In genomic region chr1:226692067-226692792, GRCh38 we compare ENCODE assay signal across 16 cellular contexts. TPM values are rescaled to one million over a fixed set of nuclear protein-coding genes. Genes with fewer than 3 reads are reported as not detected.
DNase-seq lines count a peak whose midpoint lies in the region; ATAC-seq and TF ChIP-seq lines count a peak whose summit lies in the region.
"Had no signal": no experiment of that assay in that cellular context is flagged by ENCODE, and none has a peak within 500 bp of the region (broad histone marks: within the 10 kb centered on the region; RNA-seq: fewer than 3 reads in every experiment).

No MANE protein-coding gene starts in this region.

- peaks cover 96% of the 10 kb centered on the region for H3K79me2 ChIP-seq in DOHH2 (ENCODE audit: control insufficient read depth, low read length)
- H3K79me2 ChIP-seq in trophoblast cell (ENCODE audit: control insufficient read depth, insufficient read depth, low read length, poor library complexity), result no peaks in the 10 kb centered on the region

- H2AK5ac ChIP-seq in trophoblast cell (ENCODE audit: low read length), result no peak overlapping the region

- H3K18ac ChIP-seq in trophoblast cell (ENCODE audit: low read length), result no peak overlapping the region

- no peak for DNase-seq in trophoblast cell
- DNase-seq: activated CD4-positive, CD25-positive, alpha-beta regulatory T cell treated with anti-CD3 and anti-CD28 coated beads, Interleukin-2, amount 50 U/mL, for 72 hours; effector CD8-positive, alpha-beta T cell; IMR-90; NCI-H1436; NCI-H748 treated with DMSO at 0.1 percent for 48 hours; pancreas; testis had no signal

- no peak overlapping the region for H2BK12ac ChIP-seq in trophoblast cell (ENCODE audit: low read length)

- peak overlapping the region; percentile 68 for H3K4me3 ChIP-seq in DOHH2 (ENCODE audit: low read length)
- no peak overlapping the region for H3K4me3 ChIP-seq in esophagus (ENCODE audit: low read depth in 1 of 2, low read length in 2 of 2)
- H3K4me3 ChIP-seq in skin epidermis, result no peak overlapping the region
- no peak overlapping the region for H3K4me3 ChIP-seq in trophoblast cell (ENCODE audit: low read depth, low read length)
- H3K4me3 ChIP-seq: pancreas, SJSA1, testis had no signal

- H4K20me1 ChIP-seq in DOHH2 (ENCODE audit: control insufficient read depth, insufficient read depth, low read depth, low read length), result no peaks in the 10 kb centered on the region; the same call in 1 of the 2 replicates

- H2BK120ac ChIP-seq in trophoblast cell (ENCODE audit: insufficient read depth, low read length, poor library complexity), result no peak overlapping the region

- no peak overlapping the region for H4K12ac ChIP-seq in trophoblast cell (ENCODE audit: low read depth, low read length)

- H2BK5ac ChIP-seq in trophoblast cell (ENCODE audit: low read depth, low read length, poor library complexity), result no peak overlapping the region

- no peak for ATAC-seq in HG03108 (IDR thresholded peaks at IDR 0.05; ENCODE audit: unreplicated experiment)
- ATAC-seq in HG03378 (IDR thresholded peaks at IDR 0.05; ENCODE audit: unreplicated experiment), result no peak
- ATAC-seq: left lobe of liver had no signal

- H3K36me3 ChIP-seq in DOHH2 (ENCODE audit: control insufficient read depth, low read length) (peaks cover 87% of the 10 kb centered on the region), esophagus (ENCODE audit: control insufficient read depth in 2 of 2, insufficient read depth in 2 of 2, low read length in 1 of 2) (no peaks in the 10 kb centered on the region), trophoblast cell (ENCODE audit: control insufficient read depth in 1 of 2, insufficient read depth in 2 of 2, low read length in 2 of 2) (no peaks in the 10 kb centered on the region)
- H3K36me3 ChIP-seq: pancreas, SJSA1 had no signal

- H3K79me1 ChIP-seq in trophoblast cell (ENCODE audit: low read length), result no peaks in the 10 kb centered on the region

- no peak overlapping the region for H3K23ac ChIP-seq in trophoblast cell (ENCODE audit: low read length)

- H3K27me3 ChIP-seq in DOHH2 (ENCODE audit: control insufficient read depth, low read length) (no peaks in the 10 kb centered on the region), esophagus (ENCODE audit: control insufficient read depth in 1 of 2, insufficient read depth in 2 of 2, low read length in 2 of 2) (no peaks in the 10 kb centered on the region), trophoblast cell (ENCODE audit: insufficient read depth, low read length) (no peaks in the 10 kb centered on the region)
- H3K27me3 ChIP-seq: pancreas, SJSA1, testis had no signal

- H3K4me1 ChIP-seq in DOHH2 (ENCODE audit: control insufficient read depth, low read length) (peaks cover 99% of the 10 kb centered on the region), esophagus (ENCODE audit: control insufficient read depth in 2 of 2, insufficient read depth in 2 of 2, low read length in 1 of 2) (peaks cover 10 to 23% of the 10 kb centered on the region in 2 donors), trophoblast cell (ENCODE audit: control insufficient read depth in 1 of 2, insufficient read depth in 2 of 2, low read length in 2 of 2) (no peaks in the 10 kb centered on the region)
- H3K4me1 ChIP-seq: pancreas, SJSA1 had no signal

- H3F3A ChIP-seq in DOHH2 (ENCODE audit: control insufficient read depth, insufficient read depth), result peaks cover 10% of the 10 kb centered on the region

- no peak overlapping the region for H4K8ac ChIP-seq in trophoblast cell (ENCODE audit: low read depth, low read length)

- TF ChIP-seq CTCF in DOHH2 (IDR thresholded peaks at IDR 0.05; ENCODE audit: low read depth, low read length, poor library complexity, severe bottlenecking), result no peak
- TF ChIP-seq CTCF in VCaP (conservative IDR thresholded peaks at IDR 0.05), result no peak

- H3K9me2 ChIP-seq in DOHH2 (replicated peaks; ENCODE audit: control insufficient read depth, low read length), result no peaks in the 10 kb centered on the region

- H3K9me3 ChIP-seq in DOHH2 (ENCODE audit: control insufficient read depth, insufficient read depth, low read length), result no peaks in the 10 kb centered on the region
- H3K9me3 ChIP-seq in esophagus (ENCODE audit: control insufficient read depth in 2 of 2, insufficient read depth in 1 of 2, low read depth in 1 of 2, low read length in 1 of 2), result no peaks in the 10 kb centered on the region
- no peaks in the 10 kb centered on the region for H3K9me3 ChIP-seq in trophoblast cell (ENCODE audit: insufficient read depth, low read depth, low read length)
- H3K9me3 ChIP-seq: pancreas, SJSA1, testis had no signal

- H3K9ac ChIP-seq in trophoblast cell (ENCODE audit: low read length), result no peak overlapping the region

- H2AFZ ChIP-seq in trophoblast cell (ENCODE audit: insufficient read depth, low read length, poor library complexity), result no peak overlapping the region

- no peak overlapping the region for H3K14ac ChIP-seq in trophoblast cell (ENCODE audit: low read length)

- peak overlapping the region; percentile 91 for H3K27ac ChIP-seq in DOHH2 (ENCODE audit: low read depth, low read length)
- peak overlapping the region; percentile 46; the same call in 1 of the 2 replicates for H3K27ac ChIP-seq in VCaP
- peak overlapping the region; percentile 4 to 35 for H3K27ac ChIP-seq in esophagus (ENCODE audit: low read depth in 2 of 2, low read length in 1 of 2)
- H3K27ac ChIP-seq in skin epidermis, result peak overlapping the region in 17 of 21 experiments; percentile 2 to 79 (median 52)
- H3K27ac ChIP-seq in trophoblast cell (ENCODE audit: low read depth, low read length), result no peak overlapping the region
- H3K27ac ChIP-seq: pancreas, SJSA1, testis had no signal

- 77 to 81% methylated on average over 4 of the region's 4 CpGs for WGBS in esophagus, 2 donors
- WGBS in trophoblast cell (ENCODE audit: extremely low coverage, insufficient coverage, insufficient read length), result no CpG with 5 or more reads among the region's 4 CpGs

- no peak overlapping the region for H4K91ac ChIP-seq in trophoblast cell (ENCODE audit: low read depth, low read length)

- H3K4me2 ChIP-seq in DOHH2 (ENCODE audit: low read length) (peak overlapping the region; percentile 82), trophoblast cell (ENCODE audit: low read length) (no peak overlapping the region)

- no peak overlapping the region for H3K4ac ChIP-seq in trophoblast cell (ENCODE audit: low read depth, low read length)

RNA-seq across cellular contexts. Expression of gene ITPKB, which starts 46.9 kb away (rescaled TPM):
- polyA plus RNA-seq in esophagus, result 1 to 10 TPM; 6.5 to 8.1 TPM
- 5.0 and 5.7 TPM in 2 replicates for polyA plus RNA-seq in trophoblast cell (2013)
